8 cellular contexts compared by ENCODE assay signal in the genomic region with DNA sequence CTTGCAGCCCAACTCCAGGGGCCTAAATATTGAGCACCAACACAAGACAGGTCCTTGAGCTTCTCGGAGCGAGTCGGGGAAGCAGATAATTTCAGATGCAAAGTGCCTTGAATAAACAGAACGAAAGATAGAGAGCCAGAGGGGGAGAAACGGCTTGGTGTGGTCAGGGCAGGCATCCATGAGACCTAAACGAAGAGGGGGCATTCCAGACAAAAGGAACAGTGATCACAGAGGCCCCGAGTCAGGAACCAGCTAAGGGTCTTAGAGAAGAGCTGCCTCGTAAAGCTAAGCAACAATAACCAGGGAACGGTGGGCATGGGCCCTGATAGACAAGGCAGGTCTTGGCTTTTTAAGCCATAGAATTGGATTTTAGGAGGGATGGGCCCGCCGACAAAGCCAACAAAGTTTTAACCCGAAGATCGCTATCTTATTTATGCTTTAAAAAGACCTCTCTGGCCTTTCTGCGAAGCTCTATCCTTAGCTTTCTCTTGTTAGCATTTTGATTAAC. TPM values are rescaled to one million over a fixed set of nuclear protein-coding genes. Genes with fewer than 3 reads are reported as not detected.
A peak's percentile ranks its signal among the peaks of the same experiment; 100 is the strongest.
DNase-seq lines count a peak whose midpoint lies in the region; ATAC-seq and TF ChIP-seq lines count a peak whose summit lies in the region.

No MANE protein-coding gene starts in this region.

- H3K4me3 Mint-ChIP-seq in endothelial cell (ENCODE audit: unreplicated experiment), result peak overlapping the region; percentile 83

- DNase-seq in NCI-H748 (lab: John Stamatoyannopoulos, UW; ENCODE audit: unreplicated experiment) (peak; percentile 61), endothelial cell (ENCODE audit: low spot score) (no peak), psoas muscle (peak in 1 of 2 donors; percentile 49), NCI-H187 treated with DMSO at 0.1 percent for 48 hours (lab: John Stamatoyannopoulos, UW) (no peak), NCI-H345 treated with DMSO at 0.1 percent for 48 hours (lab: John Stamatoyannopoulos, UW; ENCODE audit: unreplicated experiment) (no peak)

- peak overlapping the region; percentile 92 for H3K27ac ChIP-seq in psoas muscle

- H3K9me3 ChIP-seq in psoas muscle, result no peaks in the 10 kb centered on the region

- H3K9me3 Mint-ChIP-seq in endothelial cell (ENCODE audit: unreplicated experiment), result no peaks in the 10 kb centered on the region

- H3K36me3 Mint-ChIP-seq in endothelial cell (ENCODE audit: low read depth, unreplicated experiment), result peaks cover 37% of the 10 kb centered on the region

- H3K27ac Mint-ChIP-seq in endothelial cell (ENCODE audit: unreplicated experiment), result no peak overlapping the region

- H3K4me1 ChIP-seq in psoas muscle, result peaks cover 31% of the 10 kb centered on the region

- H3K4me1 Mint-ChIP-seq in endothelial cell (ENCODE audit: unreplicated experiment), result peaks cover 16% of the 10 kb centered on the region

- peaks cover 9 to 73% of the 10 kb centered on the region in 2 donors for H3K36me3 ChIP-seq in psoas muscle (ENCODE audit: insufficient read depth in 1 of 2, low read depth in 1 of 2)

- no peak for TF ChIP-seq CTCF in endothelial cell (IDR thresholded peaks at IDR 0.05; ENCODE audit: unreplicated experiment)
- no peak for TF ChIP-seq CTCF in psoas muscle (IDR thresholded peaks at IDR 0.05)

- H3K27me3 Mint-ChIP-seq in endothelial cell (ENCODE audit: unreplicated experiment), result peaks cover 6% of the 10 kb centered on the region

- intact Hi-C loops in psoas muscle (cut with DNase I), result loop anchor here (5.0 kb wide), 1 partner anchor 247 kb away; no protein-coding TSS in a partner anchor

- ATAC-seq in GM19035 (IDR thresholded peaks at IDR 0.05; ENCODE audit: unreplicated experiment) (peak; percentile 15), psoas muscle (no peak), HG03025 (IDR thresholded peaks at IDR 0.05; ENCODE audit: low FRiP score, unreplicated experiment) (no peak), HG03159 (IDR thresholded peaks at IDR 0.05; ENCODE audit: unreplicated experiment) (no peak)

- H3K4me3 ChIP-seq in psoas muscle, result peak overlapping the region; percentile 91

- WGBS in psoas muscle, 3 donors, result 23 to 31% (median 25%) methylated on average over 14 of the region's 14 CpGs

- H3K27me3 ChIP-seq in psoas muscle (ENCODE audit: insufficient read depth in 3 of 3, low read length in 2 of 3), result no peaks in the 10 kb centered on the region

RNA-seq across cellular contexts. Expression of a gene that starts 0.4 kb away (rescaled TPM):
- 5.6 TPM for total RNA-seq in endothelial cell (ENCODE audit: unreplicated experiment)
- total RNA-seq in psoas muscle, result 100 to 1,000 TPM in 2 of 4 donors, 10 to 100 TPM in 2; 81.9 to 109 (median 102) TPM
- 100 to 1,000 TPM; 106 to 120 (median 106) TPM for polyA plus RNA-seq in psoas muscle

RNA-seq across cellular contexts. Expression of a gene that starts 14.9 kb away (rescaled TPM):
- total RNA-seq in endothelial cell (ENCODE audit: unreplicated experiment) (35.0 TPM), psoas muscle (10 to 100 TPM in 1 of 4 donors, 1 to 10 TPM in 3; 7.5 to 10.9 (median 7.9) TPM)
- 1 to 10 TPM; 4.3 to 9.4 (median 8.3) TPM for polyA plus RNA-seq in psoas muscle

RNA-seq across cellular contexts. Expression of a gene that starts 38.3 kb away (rescaled TPM):
- total RNA-seq in endothelial cell (ENCODE audit: unreplicated experiment), result 124 TPM
- total RNA-seq in psoas muscle, result 10 to 100 TPM; 49.2 to 63.8 (median 60.9) TPM
- polyA plus RNA-seq in psoas muscle, result 100 to 1,000 TPM in 1 of 3 donors, 10 to 100 TPM in 2; 30.7 to 102 (median 34.5) TPM

Comparison
In these comparisons a context has a peak if more than half of its experiments do, and no peak if none do; other contexts are left out.
1. RNA of a gene that starts 0.4 kb away (total RNA-seq): 81.9 to 109 TPM in psoas muscle; 5.6 TPM in endothelial cell (single experiment); every median in the first group is over 10 times any median in the second.